In genomic region chr3:177467268-177467985, GRCh38 we compare ENCODE assay signal across 20 cellular contexts.
"Had no signal": no experiment of that assay in that cellular context is flagged by ENCODE, and none has a peak within 500 bp of the region (broad histone marks: within the 10 kb centered on the region; RNA-seq: fewer than 3 reads in every experiment).

No MANE protein-coding gene starts in this region.

- H3K4me3 ChIP-seq: coronary artery, esophagus squamous epithelium, gastrocnemius medialis, left ventricle myocardium inferior, spleen had no signal

- H3K36me3 ChIP-seq: brain microvascular endothelial cell, esophagus squamous epithelium, gastrocnemius medialis, left ventricle myocardium inferior, spleen had no signal

- H3K4me1 ChIP-seq: spleen had no signal

- H3K27ac Mint-ChIP-seq: activated CD8-positive, alpha-beta T cell treated with anti-CD3 and anti-CD28 coated beads, Interleukin-2, amount 10 ng/mL, durations not matched to agents 7 days and 5 days; activated naive CD8-positive, alpha-beta T cell treated with anti-CD3 and anti-CD28 coated beads, Interleukin-2, amount 50 U/mL, for 24 hours; activated T-helper 1 cell treated with anti-CD3 and anti-CD28 coated beads, Interleukin-12 subunit alpha, Interleukin-12 subunit beta, Interleukin-2, Interleukin-4 antibody, amounts not matched to agents 30 ng/mL and 10 ng/mL and 1 ng/mL, durations not matched to agents 14 hours and 24 hours and 36 hours; memory B cell; naive B cell had no signal

- H3K9me3 ChIP-seq: esophagus squamous epithelium, gastrocnemius medialis, left ventricle myocardium inferior, spleen had no signal

- DNase-seq: activated CD4-positive, alpha-beta T cell treated with anti-CD3 and anti-CD28 coated beads for 1 hour; activated CD4-positive, alpha-beta T cell treated with anti-CD3 and anti-CD28 coated beads, Interleukin-2, amount 50 U/mL, for 1 hour; activated CD8-positive, alpha-beta T cell treated with anti-CD3 and anti-CD28 coated beads, Interleukin-2, amount 10 ng/mL, durations not matched to agents 7 days and 5 days; activated gamma-delta T cell; activated naive CD4-positive, alpha-beta T cell treated with anti-CD3 and anti-CD28 coated beads, Interleukin-2, amount 50 U/mL, for 16 hours; activated naive CD8-positive, alpha-beta T cell treated with anti-CD3 and anti-CD28 coated beads, Interleukin-2, amount 50 U/mL, for 24 hours; esophagus squamous epithelium; hippocampal formation; left ventricle myocardium inferior; naive B cell; nucleus accumbens; spleen; stimulated activated CD4-positive, alpha-beta T cell treated with anti-CD3 and anti-CD28 coated beads, Interleukin-4, amount 100 ng/mL, for 24 hours; stimulated activated naive CD4-positive, alpha-beta T cell treated with Interleukin-2 at 50 U/mL for 16 hours; T-helper 2 cell had no signal

- H3K27me3 ChIP-seq: brain microvascular endothelial cell, esophagus squamous epithelium, gastrocnemius medialis, spleen had no signal

- H3K4me3 Mint-ChIP-seq: activated CD8-positive, alpha-beta T cell treated with anti-CD3 and anti-CD28 coated beads, Interleukin-2, amount 10 ng/mL, durations not matched to agents 7 days and 5 days; activated naive CD8-positive, alpha-beta T cell treated with anti-CD3 and anti-CD28 coated beads, Interleukin-2, amount 50 U/mL, for 24 hours; activated T-helper 1 cell treated with anti-CD3 and anti-CD28 coated beads, Interleukin-12 subunit alpha, Interleukin-12 subunit beta, Interleukin-2, Interleukin-4 antibody, amounts not matched to agents 30 ng/mL and 10 ng/mL and 1 ng/mL, durations not matched to agents 14 hours and 24 hours and 36 hours; memory B cell; naive B cell had no signal

- H3K27ac ChIP-seq: brain microvascular endothelial cell, gastrocnemius medialis, left ventricle myocardium inferior, spleen had no signal

- H3K36me3 Mint-ChIP-seq: memory B cell, naive B cell had no signal

- H3K9me3 Mint-ChIP-seq: activated naive CD8-positive, alpha-beta T cell treated with anti-CD3 and anti-CD28 coated beads, Interleukin-2, amount 50 U/mL, for 24 hours; memory B cell; naive B cell had no signal

- ATAC-seq: activated CD8-positive, alpha-beta T cell treated with anti-CD3 and anti-CD28 coated beads, Interleukin-2, amount 10 ng/mL, durations not matched to agents 7 days and 5 days; activated naive CD8-positive, alpha-beta T cell treated with anti-CD3 and anti-CD28 coated beads, Interleukin-2, amount 50 U/mL, for 24 hours; gastrocnemius medialis had no signal

- H3K4me1 Mint-ChIP-seq: activated naive CD8-positive, alpha-beta T cell treated with anti-CD3 and anti-CD28 coated beads, Interleukin-2, amount 50 U/mL, for 24 hours; memory B cell; naive B cell had no signal

- H3K27me3 Mint-ChIP-seq: activated naive CD8-positive, alpha-beta T cell treated with anti-CD3 and anti-CD28 coated beads, Interleukin-2, amount 50 U/mL, for 24 hours; memory B cell; naive B cell had no signal
